Comparison of ENCODE assay signal across 22 cellular contexts in genomic region chr1:81234237-81234636, GRCh38.
A peak's percentile ranks its signal among the peaks of the same experiment; 100 is the strongest.
DNase-seq lines count a peak whose midpoint lies in the region; ATAC-seq and TF ChIP-seq lines count a peak whose summit lies in the region.
"Had no signal": no experiment of that assay in that cellular context is flagged by ENCODE, and none has a peak within 500 bp of the region (broad histone marks: within the 10 kb centered on the region; RNA-seq: fewer than 3 reads in every experiment).

No MANE protein-coding gene starts in this region.

- no peaks in the 10 kb centered on the region; the same call in 1 of the 2 replicates for H3F3A ChIP-seq in GM23338 (replicated peaks; ENCODE audit: low read depth)

- H3K27ac Mint-ChIP-seq in GM23338 (no peak overlapping the region), glutamatergic neuron (ENCODE audit: unreplicated experiment) (no peak overlapping the region)
- H3K27ac Mint-ChIP-seq: CD14-positive monocyte; CD4-positive, alpha-beta T cell; CD8-positive, alpha-beta memory T cell had no signal

- H3K27me3 ChIP-seq in GM23338 (ENCODE audit: insufficient read depth) (no peaks in the 10 kb centered on the region), fibroblast of lung (ENCODE audit: control insufficient read depth, insufficient read depth, low read length) (no peaks in the 10 kb centered on the region), osteoblast (ENCODE audit: insufficient read depth, low read length) (no peaks in the 10 kb centered on the region)
- H3K27me3 ChIP-seq: BE2C; BLaER1 treated with 17β-estradiol and CSF1 and Interleukin-3, amounts not matched to agents 10 nM and 100 nM had no signal

- H3K4me3 ChIP-seq in GM23338, result no peak overlapping the region
- no peak overlapping the region for H3K4me3 ChIP-seq in LNCaP clone FGC (ENCODE audit: low read depth, low read length)
- no peak overlapping the region for H3K4me3 ChIP-seq in fibroblast of lung (replicated peaks in 1 of 4; ENCODE audit: control extremely low read depth in 1 of 4, insufficient read depth in 1 of 4, low read depth in 3 of 4, low read length in 4 of 4)
- no peak overlapping the region for H3K4me3 ChIP-seq in osteoblast (ENCODE audit: insufficient read depth, low read length)
- H3K4me3 ChIP-seq: A549; BLaER1 treated with 17β-estradiol and CSF1 and Interleukin-3, amounts not matched to agents 10 nM and 100 nM; HAP-1 had no signal

- H3K9me3 ChIP-seq in fibroblast of lung (ENCODE audit: control insufficient read depth, insufficient read depth, low read depth, low read length) (no peaks in the 10 kb centered on the region), osteoblast (ENCODE audit: low read depth, low read length) (no peaks in the 10 kb centered on the region)
- H3K9me3 ChIP-seq: A549; BE2C; BLaER1 treated with 17β-estradiol and CSF1 and Interleukin-3, amounts not matched to agents 10 nM and 100 nM; HAP-1 had no signal

- H4K20me1 ChIP-seq in GM23338 (replicated peaks; ENCODE audit: insufficient read depth), result no peaks in the 10 kb centered on the region
- no peaks in the 10 kb centered on the region for H4K20me1 ChIP-seq in fibroblast of lung (ENCODE audit: control insufficient read depth, extremely low read depth, insufficient read depth, low read length)
- no peaks in the 10 kb centered on the region for H4K20me1 ChIP-seq in osteoblast (ENCODE audit: insufficient read depth, low read length)
- H4K20me1 ChIP-seq: BLaER1 treated with 17β-estradiol and CSF1 and Interleukin-3, amounts not matched to agents 10 nM and 100 nM had no signal

- ATAC-seq in GM23338 (no peak), HG03442 (IDR thresholded peaks at IDR 0.05; ENCODE audit: unreplicated experiment) (no peak)
- ATAC-seq: A549 had no signal

- no peak for DNase-seq in GM23338 (ENCODE audit: low spot score)
- DNase-seq in LNCaP clone FGC (ENCODE audit: low read depth), result peak; percentile 56
- no peak for DNase-seq in fibroblast of lung (ENCODE audit: low read depth in 2 of 2)
- DNase-seq in osteoblast (ENCODE audit: insufficient read length, low spot score, missing footprints), result peak; percentile 6
- DNase-seq in SKM-1 (lab: John Stamatoyannopoulos, UW; ENCODE audit: unreplicated experiment), result no peak
- DNase-seq in glutamatergic neuron, result no peak
- DNase-seq: 8988T; ACHN; AML-193; BE2C; CD4-positive, alpha-beta T cell; CD8-positive, alpha-beta memory T cell; DMS 273 treated with DMSO at 0.1 percent for 48 hours; DMS53; DMS79 treated with DMSO at 0.1 percent for 48 hours; GF-D8; GOT3 had no signal

- H3K9ac ChIP-seq in fibroblast of lung (ENCODE audit: insufficient read depth, low read length), result no peak overlapping the region
- H3K9ac ChIP-seq: BLaER1 treated with 17β-estradiol and CSF1 and Interleukin-3, amounts not matched to agents 10 nM and 100 nM had no signal

- H3K4me2 ChIP-seq in GM23338 (no peak overlapping the region), fibroblast of lung (ENCODE audit: extremely low read depth, insufficient read depth, low read length) (no peak overlapping the region), osteoblast (ENCODE audit: insufficient read depth, low read length) (no peak overlapping the region)
- H3K4me2 ChIP-seq: A549; BLaER1 treated with 17β-estradiol and CSF1 and Interleukin-3, amounts not matched to agents 10 nM and 100 nM had no signal

- H3K27me3 Mint-ChIP-seq in GM23338 (ENCODE audit: insufficient read depth, low read depth, poor library complexity) (no peaks in the 10 kb centered on the region), glutamatergic neuron (ENCODE audit: unreplicated experiment) (peaks cover 2% of the 10 kb centered on the region)
- H3K27me3 Mint-ChIP-seq: CD4-positive, alpha-beta T cell; CD8-positive, alpha-beta memory T cell had no signal

- no peaks in the 10 kb centered on the region for H3K36me3 Mint-ChIP-seq in GM23338 (ENCODE audit: low read depth)
- H3K36me3 Mint-ChIP-seq in glutamatergic neuron (ENCODE audit: unreplicated experiment), result no peaks in the 10 kb centered on the region
- H3K36me3 Mint-ChIP-seq: CD14-positive monocyte; CD8-positive, alpha-beta memory T cell had no signal

- H3K4me1 Mint-ChIP-seq in GM23338 (peaks cover 47% of the 10 kb centered on the region), glutamatergic neuron (ENCODE audit: low read depth, unreplicated experiment) (peaks cover 6% of the 10 kb centered on the region)
- H3K4me1 Mint-ChIP-seq: CD8-positive, alpha-beta memory T cell had no signal

- H3K36me3 ChIP-seq in GM23338 (ENCODE audit: insufficient read depth), result no peaks in the 10 kb centered on the region
- no peaks in the 10 kb centered on the region for H3K36me3 ChIP-seq in fibroblast of lung (ENCODE audit: control insufficient read depth, insufficient read depth, low read length)
- H3K36me3 ChIP-seq in osteoblast (ENCODE audit: insufficient read depth, low read length), result no peaks in the 10 kb centered on the region
- H3K36me3 ChIP-seq: BE2C; BLaER1 treated with 17β-estradiol and CSF1 and Interleukin-3, amounts not matched to agents 10 nM and 100 nM; HAP-1 had no signal

- H3K4me3 Mint-ChIP-seq in GM23338, result no peak overlapping the region
- H3K4me3 Mint-ChIP-seq in glutamatergic neuron (ENCODE audit: unreplicated experiment), result no peak overlapping the region
- H3K4me3 Mint-ChIP-seq: CD14-positive monocyte; CD4-positive, alpha-beta T cell; CD8-positive, alpha-beta memory T cell had no signal

- no peak for TF ChIP-seq CTCF in GM23338 (conservative IDR thresholded peaks at IDR 0.05; ENCODE audit: low read depth in 2 of 2)
- no peak for TF ChIP-seq CTCF in LNCaP clone FGC (IDR thresholded peaks at IDR 0.05; ENCODE audit: control insufficient read depth, extremely low read depth, insufficient read depth)
- no peak for TF ChIP-seq CTCF in fibroblast of lung (conservative IDR thresholded peaks at IDR 0.05 in 1 of 2, IDR thresholded peaks at IDR 0.05 in 1 of 2; ENCODE audit: low read depth in 1 of 2, low read length in 2 of 2)
- no peak for TF ChIP-seq CTCF in osteoblast (IDR thresholded peaks at IDR 0.05; ENCODE audit: extremely low read depth, low read depth, low read length)
- no peak for TF ChIP-seq CTCF in glutamatergic neuron (IDR thresholded peaks at IDR 0.05; ENCODE audit: partially characterized antibody, unreplicated experiment)

- peak overlapping the region; percentile 17; the same call in 1 of the 2 replicates for H2AFZ ChIP-seq in GM23338
- peak overlapping the region; percentile 5 for H2AFZ ChIP-seq in fibroblast of lung (ENCODE audit: low read length)
- no peak overlapping the region for H2AFZ ChIP-seq in osteoblast (ENCODE audit: low read length)

- H3K4me1 ChIP-seq in GM23338 (ENCODE audit: insufficient read depth) (peaks cover 54% of the 10 kb centered on the region), fibroblast of lung (ENCODE audit: control insufficient read depth, extremely low read depth, insufficient read depth, low read length) (no peaks in the 10 kb centered on the region), osteoblast (ENCODE audit: insufficient read depth, low read length) (no peaks in the 10 kb centered on the region)
- H3K4me1 ChIP-seq: A549; BE2C; BLaER1 treated with 17β-estradiol and CSF1 and Interleukin-3, amounts not matched to agents 10 nM and 100 nM had no signal

- no peaks in the 10 kb centered on the region for H3K79me2 ChIP-seq in GM23338 (replicated peaks; ENCODE audit: insufficient read depth)
- H3K79me2 ChIP-seq in fibroblast of lung (ENCODE audit: control insufficient read depth, insufficient read depth, low read length), result no peaks in the 10 kb centered on the region
- no peaks in the 10 kb centered on the region for H3K79me2 ChIP-seq in osteoblast (ENCODE audit: insufficient read depth, low read length)

- H3K9me3 Mint-ChIP-seq in GM23338, result no peaks in the 10 kb centered on the region
- no peaks in the 10 kb centered on the region for H3K9me3 Mint-ChIP-seq in glutamatergic neuron (ENCODE audit: unreplicated experiment)
- H3K9me3 Mint-ChIP-seq: CD14-positive monocyte; CD4-positive, alpha-beta T cell had no signal

- H3K27ac ChIP-seq in GM23338 (ENCODE audit: low read depth) (no peak overlapping the region), fibroblast of lung (ENCODE audit: insufficient read depth, low read length) (no peak overlapping the region), osteoblast (ENCODE audit: low read depth, low read length) (no peak overlapping the region)
- H3K27ac ChIP-seq: A549; BLaER1 treated with 17β-estradiol and CSF1 and Interleukin-3, amounts not matched to agents 10 nM and 100 nM had no signal

- no peaks in the 10 kb centered on the region for H3K9me2 ChIP-seq in GM23338 (ENCODE audit: insufficient read depth)

TF ChIP-seq in GM23338, 12 proteins besides CTCF, POLR2A, EP300 and RAD21:
- no peak for TF ChIP-seq JUNB (IDR thresholded peaks at IDR 0.05; ENCODE audit: unreplicated experiment)
- TF ChIP-seq ZNF114 (CRISPR knock-in tag; IDR thresholded peaks at IDR 0.05), result no peak
- TF ChIP-seq ZNF331 (CRISPR knock-in tag; IDR thresholded peaks at IDR 0.05; ENCODE audit: low read depth), result no peak
- no peak for TF ChIP-seq POLR2AphosphoS5 (IDR thresholded peaks at IDR 0.05; ENCODE audit: low read depth)
- TF ChIP-seq REST (IDR thresholded peaks at IDR 0.05; ENCODE audit: unreplicated experiment), result no peak
- TF ChIP-seq EZH2 (IDR thresholded peaks at IDR 0.05; ENCODE audit: low read depth, unreplicated experiment), result no peak

Comparison
In these comparisons a context has a peak if more than half of its experiments do, and no peak if none do; other contexts are left out.
1. DNase-seq: peak in LNCaP clone FGC (single experiment) and osteoblast (single experiment); none in GM23338 (single experiment), fibroblast of lung (0 of 2), SKM-1 (single experiment) and glutamatergic neuron (single experiment).